Comparison of ENCODE assay signal across 1 cellular context in the genomic region with DNA sequence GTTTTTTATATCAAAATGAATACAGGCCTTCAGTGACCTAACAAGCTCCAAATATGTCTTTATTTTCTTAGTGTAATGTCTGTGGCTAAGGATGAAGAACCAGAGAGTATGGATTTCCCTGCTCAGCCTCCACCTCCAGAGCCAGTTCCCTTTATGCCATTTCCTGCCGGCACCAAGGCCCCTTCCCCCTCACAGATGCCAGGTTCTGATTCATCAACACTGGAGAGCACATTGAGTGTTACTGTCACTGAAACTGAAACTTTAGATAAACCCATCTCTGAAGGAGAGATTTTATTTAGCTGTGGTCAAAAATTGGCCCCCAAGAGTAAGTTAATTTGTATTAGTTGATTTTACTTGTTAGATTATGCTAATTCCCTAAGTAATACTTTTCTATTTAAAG.
TF ChIP-seq lines count a peak whose summit lies in the region.

No MANE protein-coding gene starts in this region.

TF ChIP-seq in IMR-90, 13 proteins besides CTCF, POLR2A, EP300 and RAD21:
- TF ChIP-seq SMC3 (IDR thresholded peaks at IDR 0.05; ENCODE audit: low read depth, low read length) = no peak
- no peak for TF ChIP-seq BHLHE40 (IDR thresholded peaks at IDR 0.05; ENCODE audit: low read depth, low read length)
- TF ChIP-seq MAFK (IDR thresholded peaks at IDR 0.05; ENCODE audit: low read depth, low read length) = no peak
- no peak for TF ChIP-seq MXI1 (IDR thresholded peaks at IDR 0.05; ENCODE audit: borderline replicate concordance, low read depth, low read length)
- TF ChIP-seq, protein P1, sequence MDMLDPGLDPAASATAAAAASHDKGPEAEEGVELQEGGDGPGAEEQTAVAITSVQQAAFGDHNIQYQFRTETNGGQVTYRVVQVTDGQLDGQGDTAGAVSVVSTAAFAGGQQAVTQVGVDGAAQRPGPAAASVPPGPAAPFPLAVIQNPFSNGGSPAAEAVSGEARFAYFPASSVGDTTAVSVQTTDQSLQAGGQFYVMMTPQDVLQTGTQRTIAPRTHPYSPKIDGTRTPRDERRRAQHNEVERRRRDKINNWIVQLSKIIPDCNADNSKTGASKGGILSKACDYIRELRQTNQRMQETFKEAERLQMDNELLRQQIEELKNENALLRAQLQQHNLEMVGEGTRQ (IDR thresholded peaks at IDR 0.05; ENCODE audit: low read depth, low read length) = no peak
- no peak for TF ChIP-seq FOS (IDR thresholded peaks at IDR 0.05; ENCODE audit: low read depth, low read length)
- TF ChIP-seq MAZ (IDR thresholded peaks at IDR 0.05; ENCODE audit: borderline replicate concordance, low read depth, low read length) = no peak
- no peak for TF ChIP-seq ELK1 (IDR thresholded peaks at IDR 0.05; ENCODE audit: borderline replicate concordance, low read depth, low read length)
- TF ChIP-seq CHD1 (IDR thresholded peaks at IDR 0.05; ENCODE audit: low read depth, low read length) = no peak
- no peak for TF ChIP-seq RCOR1 (IDR thresholded peaks at IDR 0.05; ENCODE audit: insufficient replicate concordance, low read length)
- TF ChIP-seq NFE2L2 (IDR thresholded peaks at IDR 0.05; ENCODE audit: low read depth, low read length) = no peak
- no peak for TF ChIP-seq RFX5 (IDR thresholded peaks at IDR 0.05; ENCODE audit: low read depth, low read length)
- no peak for TF ChIP-seq CEBPB (IDR thresholded peaks at IDR 0.05; ENCODE audit: low read depth, low read length)
TF ChIP-seq in IMR-90: peak in this region for 0.
